ENCODE assay signal across 18 cellular contexts in the genomic region with DNA sequence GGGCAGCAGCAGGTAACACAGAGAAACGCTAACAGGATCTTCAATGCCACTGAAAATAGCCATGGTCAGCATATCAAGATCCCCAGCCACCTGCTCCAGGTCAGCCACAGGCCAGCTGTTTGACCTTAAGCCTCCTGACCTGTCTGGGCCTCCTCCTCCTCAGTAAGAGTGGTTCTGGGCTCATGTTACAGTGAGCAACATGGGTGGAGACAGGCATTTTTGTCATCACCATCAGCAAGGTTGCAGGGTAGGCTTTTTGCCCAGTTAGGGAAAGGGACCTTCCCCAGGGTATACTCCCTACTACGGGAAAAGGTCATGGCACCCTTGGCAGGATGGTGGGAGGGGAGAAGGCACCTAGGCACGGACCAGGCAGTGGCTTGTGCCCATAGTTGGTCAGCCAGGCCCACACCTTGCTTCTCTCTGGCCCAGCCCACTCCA.
DNase-seq lines count a peak whose midpoint lies in the region; ATAC-seq, FAIRE-seq and TF ChIP-seq lines count a peak whose summit lies in the region.
"Had no signal": no experiment of that assay in that cellular context is flagged by ENCODE, and none has a peak within 500 bp of the region (broad histone marks: within the 10 kb centered on the region; RNA-seq: fewer than 3 reads in every experiment).

No MANE protein-coding gene starts in this region.

- H3K4me1 ChIP-seq in K562 (replicated peaks in 1 of 2; ENCODE audit: control insufficient read depth in 2 of 2, insufficient read depth in 2 of 2, low read length in 2 of 2) = peaks cover 12 to 17% of the 10 kb centered on the region in 2 experiments; a peak in 4 of 5 replicates

- 0 out of 4 replicates have a peak overlapping the region, but pooled peaks of 1 of the 2 experiments have one; percentile 18 for H3K9ac ChIP-seq in K562 (ENCODE audit: insufficient read depth in 1 of 2, low read depth in 2 of 2, low read length in 2 of 2)

- TF ChIP-seq EP300 in K562 (IDR thresholded peaks at IDR 0.05; ENCODE audit: low read length) = no peak

- peaks cover 21% of the 10 kb centered on the region for H3K36me3 ChIP-seq in K562 (ENCODE audit: control insufficient read depth, insufficient read depth, low read length)
- H3K36me3 ChIP-seq: right lobe of liver had no signal

- H3K27ac Mint-ChIP-seq in nephron progenitor cell = no peak overlapping the region
- no peak overlapping the region for H3K27ac Mint-ChIP-seq in activated CD4-positive, alpha-beta memory T cell treated with anti-CD3 and anti-CD28 coated beads for 36 hours
- H3K27ac Mint-ChIP-seq: activated CD8-positive, alpha-beta T cell treated with anti-CD3 and anti-CD28 coated beads for 36 hours; B cell; nephron had no signal

- FAIRE-seq in HTR-8/SVneo (lab: Jason Lieb, UNC) (peak; percentile 16), K562 (lab: Jason Lieb, UNC) (peak; percentile 86)
- FAIRE-seq: TTC549, urothelium cell line had no signal

- peaks cover 24% of the 10 kb centered on the region for H3K27me3 Mint-ChIP-seq in nephron progenitor cell (ENCODE audit: low read depth, poor library complexity)
- no peaks in the 10 kb centered on the region for H3K27me3 Mint-ChIP-seq in activated CD4-positive, alpha-beta memory T cell treated with anti-CD3 and anti-CD28 coated beads for 36 hours
- H3K27me3 Mint-ChIP-seq: activated CD8-positive, alpha-beta T cell treated with anti-CD3 and anti-CD28 coated beads for 36 hours had no signal

- intact Hi-C loops in K562 (cut with micrococcal nuclease) = no loop called here
- intact Hi-C loops in activated CD4-positive, alpha-beta memory T cell treated with anti-CD3 and anti-CD28 coated beads for 36 hours (cut with micrococcal nuclease) = no loop called here

- H3K4me1 Mint-ChIP-seq in nephron progenitor cell = peaks cover 51% of the 10 kb centered on the region
- peaks cover 19% of the 10 kb centered on the region for H3K4me1 Mint-ChIP-seq in activated CD4-positive, alpha-beta memory T cell treated with anti-CD3 and anti-CD28 coated beads for 36 hours (ENCODE audit: low read depth)
- H3K4me1 Mint-ChIP-seq: B cell had no signal

- CTCF ChIA-PET in K562 (lab: Yijun Ruan, JAX; ENCODE audit: low intra/inter-chr PET ratio) = no interaction called here
- CTCF ChIA-PET in activated CD4-positive, alpha-beta memory T cell treated with anti-CD3 and anti-CD28 coated beads for 36 hours (lab: Charles Lee) = no interaction called here

- POLR2A ChIA-PET in K562 (lab: Yijun Ruan, JAX) = no interaction called here
- POLR2A ChIA-PET in activated CD4-positive, alpha-beta memory T cell treated with anti-CD3 and anti-CD28 coated beads for 36 hours (lab: Charles Lee) = no interaction called here

- in situ Hi-C loops in K562 (cut with MboI) = no loop called here

- no TSS peak for BruUV-seq in K562 (replicated peaks; lab: Mats Ljungman, UMichigan)

- no peaks in the 10 kb centered on the region for H3K9me3 ChIP-seq in K562 (replicated peaks; ENCODE audit: control insufficient read depth, insufficient read depth, low read depth, low read length)
- H3K9me3 ChIP-seq: MG63, right lobe of liver had no signal

- TF ChIP-seq RAD21 in K562 (CRISPR knock-in tag; conservative IDR thresholded peaks at IDR 0.05 in 1 of 2, IDR thresholded peaks at IDR 0.05 in 1 of 2) = no peak

- TF ChIP-seq CTCF in C4-2B (conservative IDR thresholded peaks at IDR 0.05) (no peak), K562 (IDR thresholded peaks at IDR 0.05 in 2 of 3, conservative IDR thresholded peaks at IDR 0.05 in 1 of 3; ENCODE audit: insufficient read depth in 2 of 3, low read depth in 1 of 3, low read length in 3 of 3) (no peak), nephron progenitor cell (IDR thresholded peaks at IDR 0.05) (no peak)

- no peaks in the 10 kb centered on the region for H3K36me3 Mint-ChIP-seq in nephron progenitor cell (ENCODE audit: low read depth)
- peaks cover 42% of the 10 kb centered on the region for H3K36me3 Mint-ChIP-seq in activated CD4-positive, alpha-beta memory T cell treated with anti-CD3 and anti-CD28 coated beads for 36 hours

- H3K27ac ChIP-seq in C4-2B (peak overlapping the region; percentile 99), K562 (ENCODE audit: extremely low read depth, low read depth, low read length) (no peak overlapping the region)
- H3K27ac ChIP-seq: right lobe of liver had no signal

- ATAC-seq in K562 (peak; percentile 84), GM19328 (IDR thresholded peaks at IDR 0.05; ENCODE audit: unreplicated experiment) (no peak)
- ATAC-seq: activated CD8-positive, alpha-beta T cell treated with anti-CD3 and anti-CD28 coated beads for 36 hours had no signal

- 27% methylated on average over 3 of the region's 3 CpGs for WGBS in K562 (ENCODE audit: insufficient coverage, low coverage, missing lambda C conversion rate)

- H3K4me3 ChIP-seq in K562 = no peak overlapping the region
- H3K4me3 ChIP-seq: MG63, right lobe of liver had no signal

- no peak overlapping the region for H3K4me3 Mint-ChIP-seq in nephron progenitor cell
- no peak overlapping the region for H3K4me3 Mint-ChIP-seq in activated CD4-positive, alpha-beta memory T cell treated with anti-CD3 and anti-CD28 coated beads for 36 hours
- H3K4me3 Mint-ChIP-seq: activated CD8-positive, alpha-beta T cell treated with anti-CD3 and anti-CD28 coated beads for 36 hours; B cell; nephron had no signal

- H3K9me3 Mint-ChIP-seq in nephron progenitor cell = no peaks in the 10 kb centered on the region
- H3K9me3 Mint-ChIP-seq in activated CD4-positive, alpha-beta memory T cell treated with anti-CD3 and anti-CD28 coated beads for 36 hours = no peaks in the 10 kb centered on the region
- H3K9me3 Mint-ChIP-seq: activated CD8-positive, alpha-beta T cell treated with anti-CD3 and anti-CD28 coated beads for 36 hours; nephron had no signal

- H4K20me1 ChIP-seq in K562 (replicated peaks; ENCODE audit: control insufficient read depth, insufficient read depth, low read length) = no peaks in the 10 kb centered on the region

- no peak for DNase-seq in HTR-8/SVneo (ENCODE audit: insufficient read length, low spot score)
- DNase-seq in K562 (ENCODE audit: extremely low read depth in 1 of 4, low spot score in 3 of 4) = peak; percentile 35 to 68 (median 46)
- DNase-seq in nephron progenitor cell = peak; percentile 30
- no peak for DNase-seq in cerebellar cortex (ENCODE audit: low spot score)
- DNase-seq in activated CD4-positive, alpha-beta memory T cell treated with anti-CD3 and anti-CD28 coated beads for 36 hours = no peak
- no peak for DNase-seq in globus pallidus (ENCODE audit: low spot score)
- DNase-seq: activated CD8-positive, alpha-beta T cell treated with anti-CD3 and anti-CD28 coated beads for 36 hours; activated gamma-delta T cell; MG63; NCI-H2171 treated with DMSO at 0.1 percent for 48 hours; right lobe of liver; stimulated activated CD4-positive, alpha-beta T cell treated with anti-CD3 and anti-CD28 coated beads, Interleukin-4, amount 100 ng/mL, for 1 hour had no signal

- no peak overlapping the region for H2AFZ ChIP-seq in K562 (ENCODE audit: low read depth, low read length)

- no peak overlapping the region for H3K4me2 ChIP-seq in K562 (ENCODE audit: insufficient read depth, low read length)

- H3K27me3 ChIP-seq in K562 (ENCODE audit: control insufficient read depth in 2 of 2, insufficient read depth in 2 of 2, low read length in 2 of 2) = no peaks in the 10 kb centered on the region
- H3K27me3 ChIP-seq: MG63, right lobe of liver had no signal

- no peak for TF ChIP-seq POLR2A in K562 (conservative IDR thresholded peaks at IDR 0.05)

- no peaks in the 10 kb centered on the region for H3K9me1 ChIP-seq in K562 (ENCODE audit: control insufficient read depth, insufficient read depth, low read length)

- no peaks in the 10 kb centered on the region for H3K79me2 ChIP-seq in K562 (ENCODE audit: control insufficient read depth, insufficient read depth, low read length)

TF ChIP-seq in K562, 482 proteins besides CTCF, POLR2A, EP300 and RAD21 (continues in another document):
- no peak for TF ChIP-seq RBBP5 (IDR thresholded peaks at IDR 0.05; ENCODE audit: borderline replicate concordance, insufficient read depth, low read length, poor library complexity, severe bottlenecking)
- TF ChIP-seq C11orf30 (IDR thresholded peaks at IDR 0.05; ENCODE audit: low read depth) = peak; percentile 74
- no peak for TF ChIP-seq POU5F1 (IDR thresholded peaks at IDR 0.05; ENCODE audit: borderline replicate concordance, low read depth, low read length, partially characterized antibody)
- no peak for TF ChIP-seq ZNF507 (tag; conservative IDR thresholded peaks at IDR 0.05)
- no peak for TF ChIP-seq SREBF1 (IDR thresholded peaks at IDR 0.05; ENCODE audit: borderline replicate concordance, low read depth, low read length)
- TF ChIP-seq NR2C2 (CRISPR knock-in tag; IDR thresholded peaks at IDR 0.05) = 0 out of 2 replicates have a peak, but pooled peaks have one; percentile 25
- TF ChIP-seq NR2C2 (tag; IDR thresholded peaks at IDR 0.05) = no peak
- TF ChIP-seq ZNF197 (CRISPR knock-in tag; IDR thresholded peaks at IDR 0.05; ENCODE audit: low read depth) = no peak
- TF ChIP-seq ZNF431 (CRISPR knock-in tag; IDR thresholded peaks at IDR 0.05) = no peak
- peak; percentile 38; the same call in 1 of the 2 replicates for TF ChIP-seq ESRRA (IDR thresholded peaks at IDR 0.05; ENCODE audit: borderline replicate concordance, low read depth)
- TF ChIP-seq, protein P1, sequence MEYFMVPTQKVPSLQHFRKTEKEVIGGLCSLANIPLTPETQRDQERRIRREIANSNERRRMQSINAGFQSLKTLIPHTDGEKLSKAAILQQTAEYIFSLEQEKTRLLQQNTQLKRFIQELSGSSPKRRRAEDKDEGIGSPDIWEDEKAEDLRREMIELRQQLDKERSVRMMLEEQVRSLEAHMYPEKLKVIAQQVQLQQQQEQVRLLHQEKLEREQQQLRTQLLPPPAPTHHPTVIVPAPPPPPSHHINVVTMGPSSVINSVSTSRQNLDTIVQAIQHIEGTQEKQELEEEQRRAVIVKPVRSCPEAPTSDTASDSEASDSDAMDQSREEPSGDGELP (CRISPR knock-in tag; IDR thresholded peaks at IDR 0.05; ENCODE audit: borderline replicate concordance) = peak; percentile 97

Comparison
In these comparisons a context has a peak if more than half of its experiments do, and no peak if none do; other contexts are left out.
1. DNase-seq: peak in K562 (4 of 4) and nephron progenitor cell (single experiment); none in HTR-8/SVneo (single experiment), cerebellar cortex (single experiment), activated CD4-positive, alpha-beta memory T cell treated with anti-CD3 and anti-CD28 coated beads for 36 hours (single experiment) and globus pallidus (single experiment).